ENCODE assay signal across 30 cellular contexts in genomic region chr5:117110548-117110947, GRCh38.
"Had no signal": no experiment of that assay in that cellular context is flagged by ENCODE, and none has a peak within 500 bp of the region (broad histone marks: within the 10 kb centered on the region; RNA-seq: fewer than 3 reads in every experiment).

No MANE protein-coding gene starts in this region.

- H3K9me3 ChIP-seq: colonic mucosa had no signal

- H3K36me3 ChIP-seq: brain microvascular endothelial cell, colonic mucosa, heart left ventricle had no signal

- H3K4me3 Mint-ChIP-seq: activated CD4-positive, alpha-beta memory T cell treated with anti-CD3 and anti-CD28 coated beads, Interleukin-2, amount 10 ng/mL, durations not matched to agents 7 days and 5 days; activated CD4-positive, alpha-beta T cell treated with anti-CD3 and anti-CD28 coated beads, Interleukin-2, amount 10 ng/mL, durations not matched to agents 7 days and 5 days; activated naive CD8-positive, alpha-beta T cell; activated T-cell treated with anti-CD3 and anti-CD28 coated beads, Interleukin-2, amount 50 U/mL, for 24 hours; activated T-cell treated with anti-CD3 and anti-CD28 coated beads, Interleukin-2, amount 50 U/mL, for 72 hours; central memory CD8-positive, alpha-beta T cell; T-helper 17 cell; T-helper 2 cell treated with Interferon-gamma antibody and Interleukin-4, amounts not matched to agents 5 μg/mL and 100 μg/mL, for 36 hours had no signal

- H3K27ac ChIP-seq: brain microvascular endothelial cell, colonic mucosa, heart left ventricle had no signal

- H3K4me1 ChIP-seq: colonic mucosa, heart left ventricle had no signal

- H3K27me3 ChIP-seq: brain microvascular endothelial cell, colonic mucosa, heart left ventricle had no signal

- DNase-seq: activated CD4-positive, alpha-beta memory T cell treated with anti-CD3 and anti-CD28 coated beads, Interleukin-2, amount 10 ng/mL, durations not matched to agents 7 days and 5 days; activated CD4-positive, alpha-beta T cell treated with anti-CD3 and anti-CD28 coated beads for 1 hour; activated CD4-positive, alpha-beta T cell treated with anti-CD3 and anti-CD28 coated beads for 4 hours; activated CD4-positive, alpha-beta T cell treated with anti-CD3 and anti-CD28 coated beads, Interleukin-2, amount 10 ng/mL, durations not matched to agents 7 days and 5 days; activated CD4-positive, alpha-beta T cell treated with anti-CD3 and anti-CD28 coated beads, Interleukin-2, amount 50 U/mL, for 4 hours; activated CD8-positive, alpha-beta memory T cell treated with anti-CD3 and anti-CD28 coated beads, Interleukin-2, amount 50 U/mL, for 48 hours; activated gamma-delta T cell; activated naive CD4-positive, alpha-beta T cell treated with anti-CD3 and anti-CD28 coated beads, Interleukin-2, amount 50 U/mL, for 16 hours; activated naive CD4-positive, alpha-beta T cell treated with Interleukin-2 at 50 U/mL for 16 hours; activated T-cell treated with anti-CD3 and anti-CD28 coated beads for 4 hours; activated T-cell treated with anti-CD3 and anti-CD28 coated beads, Interleukin-2, amount 50 U/mL, for 24 hours; activated T-cell treated with anti-CD3 and anti-CD28 coated beads, Interleukin-2, amount 50 U/mL, for 72 hours; amniotic stem cell; anterior cingulate cortex; brain microvascular endothelial cell; colonic mucosa; effector CD8-positive, alpha-beta T cell; foreskin fibroblast; glutamatergic neuron; heart left ventricle; T-helper 1 cell; T-helper 17 cell; T1000 had no signal

- H3K27ac Mint-ChIP-seq: activated CD4-positive, alpha-beta memory T cell treated with anti-CD3 and anti-CD28 coated beads, Interleukin-2, amount 10 ng/mL, durations not matched to agents 7 days and 5 days; activated CD4-positive, alpha-beta T cell treated with anti-CD3 and anti-CD28 coated beads, Interleukin-2, amount 10 ng/mL, durations not matched to agents 7 days and 5 days; activated naive CD8-positive, alpha-beta T cell; activated T-cell treated with anti-CD3 and anti-CD28 coated beads, Interleukin-2, amount 50 U/mL, for 24 hours; activated T-cell treated with anti-CD3 and anti-CD28 coated beads, Interleukin-2, amount 50 U/mL, for 72 hours; T-helper 17 cell; T-helper 2 cell treated with Interferon-gamma antibody and Interleukin-4, amounts not matched to agents 5 μg/mL and 100 μg/mL, for 36 hours had no signal

- ATAC-seq: activated T-cell treated with anti-CD3 and anti-CD28 coated beads, Interleukin-2, amount 50 U/mL, for 72 hours; esophagus mucosa; heart left ventricle; T-helper 17 cell had no signal

- H3K36me3 Mint-ChIP-seq: activated naive CD8-positive, alpha-beta T cell had no signal

- H3K4me3 ChIP-seq: colonic mucosa, heart left ventricle had no signal

- H3K4me1 Mint-ChIP-seq: activated CD4-positive, alpha-beta memory T cell treated with anti-CD3 and anti-CD28 coated beads, Interleukin-2, amount 10 ng/mL, durations not matched to agents 7 days and 5 days; activated CD4-positive, alpha-beta T cell treated with anti-CD3 and anti-CD28 coated beads, Interleukin-2, amount 10 ng/mL, durations not matched to agents 7 days and 5 days; central memory CD8-positive, alpha-beta T cell; T-helper 17 cell had no signal

- H3K27me3 Mint-ChIP-seq: activated CD4-positive, alpha-beta memory T cell treated with anti-CD3 and anti-CD28 coated beads, Interleukin-2, amount 10 ng/mL, durations not matched to agents 7 days and 5 days; activated CD4-positive, alpha-beta T cell treated with anti-CD3 and anti-CD28 coated beads, Interleukin-2, amount 10 ng/mL, durations not matched to agents 7 days and 5 days; activated naive CD8-positive, alpha-beta T cell; activated T-cell treated with anti-CD3 and anti-CD28 coated beads, Interleukin-2, amount 50 U/mL, for 24 hours; central memory CD8-positive, alpha-beta T cell; T-helper 17 cell had no signal

- FAIRE-seq: astrocyte, bronchial epithelial cell, frontal cortex had no signal
